In genomic region chr6:43760799-43761168, GRCh38 we compare ENCODE assay signal across 25 cellular contexts.
"Had no signal": no experiment of that assay in that cellular context is flagged by ENCODE, and none has a peak within 500 bp of the region (broad histone marks: within the 10 kb centered on the region; RNA-seq: fewer than 3 reads in every experiment).

No MANE protein-coding gene starts in this region.

- H3K4me1 Mint-ChIP-seq: activated naive CD8-positive, alpha-beta T cell treated with anti-CD3 and anti-CD28 coated beads, Interleukin-2, amount 10 ng/mL, durations not matched to agents 7 days and 5 days had no signal

- H3K4me3 Mint-ChIP-seq: activated B cell treated with CpG ODN at 0.5 μM for 24 hours; activated CD4-positive, alpha-beta T cell treated with anti-CD3 and anti-CD28 coated beads, Interleukin-2, amount 10 ng/mL, durations not matched to agents 24 days and 14 days; activated CD8-positive, alpha-beta memory T cell treated with anti-CD3 and anti-CD28 coated beads, Interleukin-2, amount 10 ng/mL, durations not matched to agents 7 days and 5 days; activated naive CD8-positive, alpha-beta T cell treated with anti-CD3 and anti-CD28 coated beads, Interleukin-2, amount 10 ng/mL, durations not matched to agents 7 days and 5 days; activated T-cell treated with anti-CD3 and anti-CD28 coated beads, Interleukin-2, amount 50 U/mL, for 4 hours had no signal

- H3K27ac Mint-ChIP-seq: activated B cell treated with CpG ODN at 0.5 μM for 24 hours; activated CD8-positive, alpha-beta memory T cell treated with anti-CD3 and anti-CD28 coated beads, Interleukin-2, amount 10 ng/mL, durations not matched to agents 7 days and 5 days; activated naive CD8-positive, alpha-beta T cell treated with anti-CD3 and anti-CD28 coated beads, Interleukin-2, amount 10 ng/mL, durations not matched to agents 7 days and 5 days had no signal

- H3K36me3 ChIP-seq: adrenal gland, Peyer's patch, SJSA1 had no signal

- H3K36me3 Mint-ChIP-seq: activated CD8-positive, alpha-beta memory T cell treated with anti-CD3 and anti-CD28 coated beads, Interleukin-2, amount 10 ng/mL, durations not matched to agents 7 days and 5 days; activated naive CD8-positive, alpha-beta T cell treated with anti-CD3 and anti-CD28 coated beads, Interleukin-2, amount 10 ng/mL, durations not matched to agents 7 days and 5 days had no signal

- ATAC-seq: activated CD8-positive, alpha-beta memory T cell treated with anti-CD3 and anti-CD28 coated beads, Interleukin-2, amount 10 ng/mL, durations not matched to agents 7 days and 5 days; activated T-cell treated with anti-CD3 and anti-CD28 coated beads, Interleukin-2, amount 50 U/mL, for 4 hours; SK-N-SH treated with all-trans-retinoic acid at 6 μM for 48 hours had no signal

- H3K27me3 ChIP-seq: adrenal gland, Peyer's patch, SJSA1 had no signal

- DNase-seq: activated B cell treated with CpG ODN at 0.5 μM for 24 hours; activated CD4-positive, alpha-beta T cell treated with anti-CD3 and anti-CD28 coated beads for 1 hour; activated CD4-positive, alpha-beta T cell treated with anti-CD3 and anti-CD28 coated beads, Interleukin-2, amount 10 ng/mL, durations not matched to agents 24 days and 14 days; activated CD4-positive, alpha-beta T cell treated with anti-CD3 and anti-CD28 coated beads, Interleukin-2, amount 50 U/mL, for 48 hours; activated CD8-positive, alpha-beta memory T cell treated with anti-CD3 and anti-CD28 coated beads, Interleukin-2, amount 10 ng/mL, durations not matched to agents 7 days and 5 days; activated naive CD4-positive, alpha-beta T cell treated with anti-CD3 and anti-CD28 coated beads, Interleukin-2, amount 50 U/mL, for 16 hours; activated naive CD8-positive, alpha-beta T cell treated with anti-CD3 and anti-CD28 coated beads, Interleukin-2, amount 10 ng/mL, durations not matched to agents 7 days and 5 days; activated T-cell treated with anti-CD3 and anti-CD28 coated beads, Interleukin-2, amount 50 U/mL, for 4 hours; anterior cingulate cortex; caudate nucleus; KG1; NCI-H1092; NCI-H1417 treated with DMSO at 0.1 percent for 48 hours; NCI-H1694; NCI-H2081; NCI-H510A treated with DMSO at 0.1 percent for 48 hours; NCI-H69; SHP77; SW 1271; T-helper 9 cell had no signal

- H3K9me3 ChIP-seq: adrenal gland, Peyer's patch, SJSA1 had no signal

- H3K4me1 ChIP-seq: Peyer's patch had no signal

- H3K9me3 Mint-ChIP-seq: activated B cell treated with CpG ODN at 0.5 μM for 24 hours; activated CD4-positive, alpha-beta T cell treated with anti-CD3 and anti-CD28 coated beads, Interleukin-2, amount 10 ng/mL, durations not matched to agents 24 days and 14 days; activated naive CD8-positive, alpha-beta T cell treated with anti-CD3 and anti-CD28 coated beads, Interleukin-2, amount 10 ng/mL, durations not matched to agents 7 days and 5 days; activated T-cell treated with anti-CD3 and anti-CD28 coated beads, Interleukin-2, amount 50 U/mL, for 4 hours had no signal

- H3K4me3 ChIP-seq: adrenal gland, Peyer's patch, SJSA1 had no signal

- H3K27ac ChIP-seq: adrenal gland, Peyer's patch, RWPE1, SJSA1 had no signal
